1 cellular context compared by ENCODE assay signal in the genomic region with DNA sequence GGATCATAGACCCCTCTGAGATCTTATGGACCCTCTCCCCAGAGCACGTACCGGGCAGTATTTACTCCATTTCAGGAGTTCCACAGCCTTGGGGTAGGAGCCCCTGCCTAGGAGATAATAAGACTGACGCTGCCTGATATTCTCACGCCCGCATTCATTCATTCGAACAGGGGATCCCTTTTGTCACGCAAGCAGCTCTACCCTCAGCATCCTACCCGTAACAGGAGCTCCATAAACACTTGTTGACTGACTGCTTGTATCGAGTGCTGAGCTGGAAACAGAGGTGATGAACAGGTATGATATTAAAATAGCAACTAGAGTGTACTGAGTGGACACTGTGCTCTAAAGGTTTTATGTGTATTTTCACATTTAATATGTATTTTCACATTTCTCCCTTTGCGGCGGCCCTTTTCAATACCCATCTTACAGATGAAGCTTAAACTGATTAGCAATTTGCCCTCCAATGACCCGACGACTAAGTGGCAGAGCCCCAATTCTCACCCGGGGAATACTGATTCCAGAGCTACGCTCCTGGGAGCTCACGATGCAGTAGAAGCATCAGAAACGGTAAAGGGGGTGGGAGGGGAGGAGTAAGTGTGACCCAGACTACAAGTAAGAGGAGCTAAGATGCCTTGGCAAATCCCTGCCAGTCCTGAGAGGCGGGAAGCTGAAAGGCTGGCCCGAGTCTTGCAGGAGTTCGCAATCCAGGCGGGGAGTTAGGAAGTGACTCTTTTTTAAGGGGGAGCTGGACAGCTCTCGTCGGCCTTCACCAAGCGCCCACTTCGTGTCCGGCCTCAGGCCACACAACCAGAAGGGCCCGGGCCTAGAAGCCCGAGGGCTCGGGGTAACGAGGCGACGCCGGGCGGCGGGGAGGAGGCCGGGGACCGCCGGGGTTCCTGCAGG.
TF ChIP-seq lines count a peak whose summit lies in the region.

No MANE protein-coding gene starts in this region.

TF ChIP-seq in K562, 482 proteins besides CTCF, POLR2A, EP300 and RAD21 (continued from another document and continues in another):
- TF ChIP-seq, protein P1, sequence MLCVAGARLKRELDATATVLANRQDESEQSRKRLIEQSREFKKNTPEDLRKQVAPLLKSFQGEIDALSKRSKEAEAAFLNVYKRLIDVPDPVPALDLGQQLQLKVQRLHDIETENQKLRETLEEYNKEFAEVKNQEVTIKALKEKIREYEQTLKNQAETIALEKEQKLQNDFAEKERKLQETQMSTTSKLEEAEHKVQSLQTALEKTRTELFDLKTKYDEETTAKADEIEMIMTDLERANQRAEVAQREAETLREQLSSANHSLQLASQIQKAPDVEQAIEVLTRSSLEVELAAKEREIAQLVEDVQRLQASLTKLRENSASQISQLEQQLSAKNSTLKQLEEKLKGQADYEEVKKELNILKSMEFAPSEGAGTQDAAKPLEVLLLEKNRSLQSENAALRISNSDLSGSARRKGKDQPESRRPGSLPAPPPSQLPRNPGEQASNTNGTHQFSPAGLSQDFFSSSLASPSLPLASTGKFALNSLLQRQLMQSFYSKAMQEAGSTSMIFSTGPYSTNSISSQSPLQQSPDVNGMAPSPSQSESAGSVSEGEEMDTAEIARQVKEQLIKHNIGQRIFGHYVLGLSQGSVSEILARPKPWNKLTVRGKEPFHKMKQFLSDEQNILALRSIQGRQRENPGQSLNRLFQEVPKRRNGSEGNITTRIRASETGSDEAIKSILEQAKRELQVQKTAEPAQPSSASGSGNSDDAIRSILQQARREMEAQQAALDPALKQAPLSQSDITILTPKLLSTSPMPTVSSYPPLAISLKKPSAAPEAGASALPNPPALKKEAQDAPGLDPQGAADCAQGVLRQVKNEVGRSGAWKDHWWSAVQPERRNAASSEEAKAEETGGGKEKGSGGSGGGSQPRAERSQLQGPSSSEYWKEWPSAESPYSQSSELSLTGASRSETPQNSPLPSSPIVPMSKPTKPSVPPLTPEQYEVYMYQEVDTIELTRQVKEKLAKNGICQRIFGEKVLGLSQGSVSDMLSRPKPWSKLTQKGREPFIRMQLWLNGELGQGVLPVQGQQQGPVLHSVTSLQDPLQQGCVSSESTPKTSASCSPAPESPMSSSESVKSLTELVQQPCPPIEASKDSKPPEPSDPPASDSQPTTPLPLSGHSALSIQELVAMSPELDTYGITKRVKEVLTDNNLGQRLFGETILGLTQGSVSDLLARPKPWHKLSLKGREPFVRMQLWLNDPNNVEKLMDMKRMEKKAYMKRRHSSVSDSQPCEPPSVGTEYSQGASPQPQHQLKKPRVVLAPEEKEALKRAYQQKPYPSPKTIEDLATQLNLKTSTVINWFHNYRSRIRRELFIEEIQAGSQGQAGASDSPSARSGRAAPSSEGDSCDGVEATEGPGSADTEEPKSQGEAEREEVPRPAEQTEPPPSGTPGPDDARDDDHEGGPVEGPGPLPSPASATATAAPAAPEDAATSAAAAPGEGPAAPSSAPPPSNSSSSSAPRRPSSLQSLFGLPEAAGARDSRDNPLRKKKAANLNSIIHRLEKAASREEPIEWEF (CRISPR knock-in tag; IDR thresholded peaks at IDR 0.05), result no peak
- TF ChIP-seq HDAC3 (IDR thresholded peaks at IDR 0.05; ENCODE audit: borderline replicate concordance, partially characterized antibody) (no peak), PTTG1 (tag; IDR thresholded peaks at IDR 0.05; ENCODE audit: low read depth) (no peak), ZNF445 (CRISPR knock-in tag; IDR thresholded peaks at IDR 0.05; ENCODE audit: low read depth) (no peak), BMI1 (IDR thresholded peaks at IDR 0.05; ENCODE audit: low read length) (no peak), KHSRP (IDR thresholded peaks at IDR 0.05) (no peak), HDAC1 (IDR thresholded peaks at IDR 0.05) (peak in 1 of 2 experiments; percentile 42; a peak in 1 of 4 replicates), SREBF2 (CRISPR knock-in tag; IDR thresholded peaks at IDR 0.05) (no peak), HDGF (IDR thresholded peaks at IDR 0.05) (no peak), FOXP1 (CRISPR knock-in tag; IDR thresholded peaks at IDR 0.05) (peak; percentile 50; the same call in 1 of the 2 replicates), LEF1 (IDR thresholded peaks at IDR 0.05) (no peak), ZNF79 (CRISPR knock-in tag; IDR thresholded peaks at IDR 0.05; ENCODE audit: low read depth) (no peak), ESRRB (CRISPR knock-in tag; IDR thresholded peaks at IDR 0.05; ENCODE audit: borderline replicate concordance) (no peak), RBBP5 (IDR thresholded peaks at IDR 0.05; ENCODE audit: borderline replicate concordance, insufficient read depth, low read length, poor library complexity, severe bottlenecking) (peak; percentile 83), ZNF431 (CRISPR knock-in tag; IDR thresholded peaks at IDR 0.05) (no peak), NELFE (IDR thresholded peaks at IDR 0.05; ENCODE audit: insufficient read depth, insufficient read length) (no peak), ZNF3 (CRISPR knock-in tag; IDR thresholded peaks at IDR 0.05) (no peak), ZNF408 (CRISPR knock-in tag; IDR thresholded peaks at IDR 0.05; ENCODE audit: low read depth) (no peak), FIP1L1 (IDR thresholded peaks at IDR 0.05; ENCODE audit: low read depth, low read length, poor library complexity, severe bottlenecking) (no peak), ZNF12 (CRISPR knock-in tag; IDR thresholded peaks at IDR 0.05) (no peak), THRAP3 (IDR thresholded peaks at IDR 0.05; ENCODE audit: borderline replicate concordance) (no peak), ETV1 (tag; conservative IDR thresholded peaks at IDR 0.05; ENCODE audit: low read depth) (no peak), ZC3H11A (IDR thresholded peaks at IDR 0.05; ENCODE audit: low read depth, low read length) (no peak), ZFX (CRISPR knock-in tag; IDR thresholded peaks at IDR 0.05) (peak; percentile 89), ESRRA (IDR thresholded peaks at IDR 0.05; ENCODE audit: borderline replicate concordance, low read depth) (no peak), KDM5B (IDR thresholded peaks at IDR 0.05; ENCODE audit: insufficient replicate concordance, low read depth, low read length) (peak; percentile 7), MYBL2 (IDR thresholded peaks at IDR 0.05; ENCODE audit: low read depth) (no peak), MYBL2 (CRISPR knock-in tag; IDR thresholded peaks at IDR 0.05; ENCODE audit: borderline replicate concordance) (no peak)
- TF ChIP-seq, protein P2, sequence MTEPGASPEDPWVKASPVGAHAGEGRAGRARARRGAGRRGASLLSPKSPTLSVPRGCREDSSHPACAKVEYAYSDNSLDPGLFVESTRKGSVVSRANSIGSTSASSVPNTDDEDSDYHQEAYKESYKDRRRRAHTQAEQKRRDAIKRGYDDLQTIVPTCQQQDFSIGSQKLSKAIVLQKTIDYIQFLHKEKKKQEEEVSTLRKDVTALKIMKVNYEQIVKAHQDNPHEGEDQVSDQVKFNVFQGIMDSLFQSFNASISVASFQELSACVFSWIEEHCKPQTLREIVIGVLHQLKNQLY (CRISPR knock-in tag; conservative IDR thresholded peaks at IDR 0.05), result no peak
- TF ChIP-seq, protein P3, sequence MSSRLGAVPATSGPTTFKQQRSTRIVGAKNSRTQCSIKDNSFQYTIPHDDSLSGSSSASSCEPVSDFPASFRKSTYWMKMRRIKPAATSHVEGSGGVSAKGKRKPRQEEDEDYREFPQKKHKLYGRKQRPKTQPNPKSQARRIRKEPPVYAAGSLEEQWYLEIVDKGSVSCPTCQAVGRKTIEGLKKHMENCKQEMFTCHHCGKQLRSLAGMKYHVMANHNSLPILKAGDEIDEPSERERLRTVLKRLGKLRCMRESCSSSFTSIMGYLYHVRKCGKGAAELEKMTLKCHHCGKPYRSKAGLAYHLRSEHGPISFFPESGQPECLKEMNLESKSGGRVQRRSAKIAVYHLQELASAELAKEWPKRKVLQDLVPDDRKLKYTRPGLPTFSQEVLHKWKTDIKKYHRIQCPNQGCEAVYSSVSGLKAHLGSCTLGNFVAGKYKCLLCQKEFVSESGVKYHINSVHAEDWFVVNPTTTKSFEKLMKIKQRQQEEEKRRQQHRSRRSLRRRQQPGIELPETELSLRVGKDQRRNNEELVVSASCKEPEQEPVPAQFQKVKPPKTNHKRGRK (tag; IDR thresholded peaks at IDR 0.05), result no peak
- TF ChIP-seq, protein P4, sequence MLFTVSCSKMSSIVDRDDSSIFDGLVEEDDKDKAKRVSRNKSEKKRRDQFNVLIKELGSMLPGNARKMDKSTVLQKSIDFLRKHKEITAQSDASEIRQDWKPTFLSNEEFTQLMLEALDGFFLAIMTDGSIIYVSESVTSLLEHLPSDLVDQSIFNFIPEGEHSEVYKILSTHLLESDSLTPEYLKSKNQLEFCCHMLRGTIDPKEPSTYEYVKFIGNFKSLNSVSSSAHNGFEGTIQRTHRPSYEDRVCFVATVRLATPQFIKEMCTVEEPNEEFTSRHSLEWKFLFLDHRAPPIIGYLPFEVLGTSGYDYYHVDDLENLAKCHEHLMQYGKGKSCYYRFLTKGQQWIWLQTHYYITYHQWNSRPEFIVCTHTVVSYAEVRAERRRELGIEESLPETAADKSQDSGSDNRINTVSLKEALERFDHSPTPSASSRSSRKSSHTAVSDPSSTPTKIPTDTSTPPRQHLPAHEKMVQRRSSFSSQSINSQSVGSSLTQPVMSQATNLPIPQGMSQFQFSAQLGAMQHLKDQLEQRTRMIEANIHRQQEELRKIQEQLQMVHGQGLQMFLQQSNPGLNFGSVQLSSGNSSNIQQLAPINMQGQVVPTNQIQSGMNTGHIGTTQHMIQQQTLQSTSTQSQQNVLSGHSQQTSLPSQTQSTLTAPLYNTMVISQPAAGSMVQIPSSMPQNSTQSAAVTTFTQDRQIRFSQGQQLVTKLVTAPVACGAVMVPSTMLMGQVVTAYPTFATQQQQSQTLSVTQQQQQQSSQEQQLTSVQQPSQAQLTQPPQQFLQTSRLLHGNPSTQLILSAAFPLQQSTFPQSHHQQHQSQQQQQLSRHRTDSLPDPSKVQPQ (CRISPR knock-in tag; IDR thresholded peaks at IDR 0.05; ENCODE audit: borderline replicate concordance), result no peak
- TF ChIP-seq, protein P5, sequence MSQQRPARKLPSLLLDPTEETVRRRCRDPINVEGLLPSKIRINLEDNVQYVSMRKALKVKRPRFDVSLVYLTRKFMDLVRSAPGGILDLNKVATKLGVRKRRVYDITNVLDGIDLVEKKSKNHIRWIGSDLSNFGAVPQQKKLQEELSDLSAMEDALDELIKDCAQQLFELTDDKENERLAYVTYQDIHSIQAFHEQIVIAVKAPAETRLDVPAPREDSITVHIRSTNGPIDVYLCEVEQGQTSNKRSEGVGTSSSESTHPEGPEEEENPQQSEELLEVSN (IDR thresholded peaks at IDR 0.05; ENCODE audit: borderline replicate concordance in 1 of 2, extremely low read depth in 1 of 2, insufficient read depth in 1 of 2, insufficient read length in 1 of 2, low read depth in 1 of 2, low read length in 1 of 2, poor library complexity in 1 of 2, severe bottlenecking in 1 of 2), result peak in 1 of 2 experiments; percentile 10
- TF ChIP-seq, protein P6, sequence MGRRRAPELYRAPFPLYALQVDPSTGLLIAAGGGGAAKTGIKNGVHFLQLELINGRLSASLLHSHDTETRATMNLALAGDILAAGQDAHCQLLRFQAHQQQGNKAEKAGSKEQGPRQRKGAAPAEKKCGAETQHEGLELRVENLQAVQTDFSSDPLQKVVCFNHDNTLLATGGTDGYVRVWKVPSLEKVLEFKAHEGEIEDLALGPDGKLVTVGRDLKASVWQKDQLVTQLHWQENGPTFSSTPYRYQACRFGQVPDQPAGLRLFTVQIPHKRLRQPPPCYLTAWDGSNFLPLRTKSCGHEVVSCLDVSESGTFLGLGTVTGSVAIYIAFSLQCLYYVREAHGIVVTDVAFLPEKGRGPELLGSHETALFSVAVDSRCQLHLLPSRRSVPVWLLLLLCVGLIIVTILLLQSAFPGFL (CRISPR knock-in tag; IDR thresholded peaks at IDR 0.05), result no peak
- TF ChIP-seq, protein P7, sequence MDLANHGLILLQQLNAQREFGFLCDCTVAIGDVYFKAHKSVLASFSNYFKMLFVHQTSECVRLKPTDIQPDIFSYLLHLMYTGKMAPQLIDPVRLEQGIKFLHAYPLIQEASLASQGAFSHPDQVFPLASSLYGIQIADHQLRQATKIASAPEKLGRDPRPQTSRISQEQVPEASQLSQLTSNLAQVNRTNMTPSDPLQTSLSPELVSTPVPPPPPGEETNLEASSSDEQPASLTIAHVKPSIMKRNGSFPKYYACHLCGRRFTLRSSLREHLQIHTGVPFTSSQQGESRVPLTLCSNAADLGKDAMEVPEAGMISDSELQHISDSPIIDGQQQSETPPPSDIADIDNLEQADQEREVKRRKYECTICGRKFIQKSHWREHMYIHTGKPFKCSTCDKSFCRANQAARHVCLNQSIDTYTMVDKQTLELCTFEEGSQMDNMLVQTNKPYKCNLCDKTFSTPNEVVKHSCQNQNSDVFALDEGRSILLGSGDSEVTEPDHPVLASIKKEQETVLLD (IDR thresholded peaks at IDR 0.05), result no peak
- TF ChIP-seq, protein P8, sequence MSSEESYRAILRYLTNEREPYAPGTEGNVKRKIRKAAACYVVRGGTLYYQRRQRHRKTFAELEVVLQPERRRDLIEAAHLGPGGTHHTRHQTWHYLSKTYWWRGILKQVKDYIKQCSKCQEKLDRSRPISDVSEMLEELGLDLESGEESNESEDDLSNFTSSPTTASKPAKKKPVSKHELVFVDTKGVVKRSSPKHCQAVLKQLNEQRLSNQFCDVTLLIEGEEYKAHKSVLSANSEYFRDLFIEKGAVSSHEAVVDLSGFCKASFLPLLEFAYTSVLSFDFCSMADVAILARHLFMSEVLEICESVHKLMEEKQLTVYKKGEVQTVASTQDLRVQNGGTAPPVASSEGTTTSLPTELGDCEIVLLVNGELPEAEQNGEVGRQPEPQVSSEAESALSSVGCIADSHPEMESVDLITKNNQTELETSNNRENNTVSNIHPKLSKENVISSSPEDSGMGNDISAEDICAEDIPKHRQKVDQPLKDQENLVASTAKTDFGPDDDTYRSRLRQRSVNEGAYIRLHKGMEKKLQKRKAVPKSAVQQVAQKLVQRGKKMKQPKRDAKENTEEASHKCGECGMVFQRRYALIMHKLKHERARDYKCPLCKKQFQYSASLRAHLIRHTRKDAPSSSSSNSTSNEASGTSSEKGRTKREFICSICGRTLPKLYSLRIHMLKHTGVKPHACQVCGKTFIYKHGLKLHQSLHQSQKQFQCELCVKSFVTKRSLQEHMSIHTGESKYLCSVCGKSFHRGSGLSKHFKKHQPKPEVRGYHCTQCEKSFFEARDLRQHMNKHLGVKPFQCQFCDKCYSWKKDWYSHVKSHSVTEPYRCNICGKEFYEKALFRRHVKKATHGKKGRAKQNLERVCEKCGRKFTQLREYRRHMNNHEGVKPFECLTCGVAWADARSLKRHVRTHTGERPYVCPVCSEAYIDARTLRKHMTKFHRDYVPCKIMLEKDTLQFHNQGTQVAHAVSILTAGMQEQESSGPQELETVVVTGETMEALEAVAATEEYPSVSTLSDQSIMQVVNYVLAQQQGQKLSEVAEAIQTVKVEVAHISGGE (CRISPR knock-in tag; IDR thresholded peaks at IDR 0.05), result no peak
- TF ChIP-seq, protein P9, sequence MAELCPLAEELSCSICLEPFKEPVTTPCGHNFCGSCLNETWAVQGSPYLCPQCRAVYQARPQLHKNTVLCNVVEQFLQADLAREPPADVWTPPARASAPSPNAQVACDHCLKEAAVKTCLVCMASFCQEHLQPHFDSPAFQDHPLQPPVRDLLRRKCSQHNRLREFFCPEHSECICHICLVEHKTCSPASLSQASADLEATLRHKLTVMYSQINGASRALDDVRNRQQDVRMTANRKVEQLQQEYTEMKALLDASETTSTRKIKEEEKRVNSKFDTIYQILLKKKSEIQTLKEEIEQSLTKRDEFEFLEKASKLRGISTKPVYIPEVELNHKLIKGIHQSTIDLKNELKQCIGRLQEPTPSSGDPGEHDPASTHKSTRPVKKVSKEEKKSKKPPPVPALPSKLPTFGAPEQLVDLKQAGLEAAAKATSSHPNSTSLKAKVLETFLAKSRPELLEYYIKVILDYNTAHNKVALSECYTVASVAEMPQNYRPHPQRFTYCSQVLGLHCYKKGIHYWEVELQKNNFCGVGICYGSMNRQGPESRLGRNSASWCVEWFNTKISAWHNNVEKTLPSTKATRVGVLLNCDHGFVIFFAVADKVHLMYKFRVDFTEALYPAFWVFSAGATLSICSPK (IDR thresholded peaks at IDR 0.05; ENCODE audit: borderline replicate concordance), result no peak
